8 cellular contexts compared by ENCODE assay signal in genomic region chr15:78739996-78740903, GRCh38.
DNase-seq lines count a peak whose midpoint lies in the region; ATAC-seq and TF ChIP-seq lines count a peak whose summit lies in the region.

No MANE protein-coding gene starts in this region.

- ATAC-seq in activated B cell treated with CpG ODN at 0.5 μM for 24 hours (ENCODE audit: low read depth) (peak; percentile 86), GM19023 (IDR thresholded peaks at IDR 0.05; ENCODE audit: unreplicated experiment) (no peak)

- DNase-seq in ACHN (peak; percentile 77), NCI-H1694 (lab: John Stamatoyannopoulos, UW) (peak; percentile 58), activated B cell treated with CpG ODN at 0.5 μM for 24 hours (no peak), fibroblast of mammary gland (ENCODE audit: low read depth) (peak; percentile 36), progenitor cell of endocrine pancreas (ENCODE audit: low spot score, unreplicated experiment) (no peak), midbrain (lab: John Stamatoyannopoulos, UW) (no peak)

- H3K4me3 ChIP-seq in fibroblast of mammary gland (ENCODE audit: control insufficient read depth, low read depth, low read length) = no peak overlapping the region

- CTCF ChIA-PET in activated B cell treated with CpG ODN at 0.5 μM for 24 hours (lab: Charles Lee) = no interaction called here

- H3K36me3 Mint-ChIP-seq in activated B cell treated with CpG ODN at 0.5 μM for 24 hours (ENCODE audit: low read depth) (no peaks in the 10 kb centered on the region), progenitor cell of endocrine pancreas (ENCODE audit: insufficient read depth) (no peaks in the 10 kb centered on the region)

- peaks cover 8% of the 10 kb centered on the region for H3K4me1 Mint-ChIP-seq in activated B cell treated with CpG ODN at 0.5 μM for 24 hours
- no peaks in the 10 kb centered on the region for H3K4me1 Mint-ChIP-seq in progenitor cell of endocrine pancreas (ENCODE audit: low read depth)

- H3K27me3 Mint-ChIP-seq in activated B cell treated with CpG ODN at 0.5 μM for 24 hours (peaks cover 3% of the 10 kb centered on the region), progenitor cell of endocrine pancreas (peaks cover 6% of the 10 kb centered on the region)

- intact Hi-C loops in activated B cell treated with CpG ODN at 0.5 μM for 24 hours (cut with micrococcal nuclease) = no loop called here

- in situ Hi-C loops in ACHN (cut with HindIII; ENCODE audit: low pct_ligation_motif_present, low pct_unique_long_range_greater_than_20kb, low sequenced_read_pairs) = no loop called here

- TF ChIP-seq CTCF in GM12873 (IDR thresholded peaks at IDR 0.05; ENCODE audit: insufficient read depth, low read depth, low read length, missing control alignments) = peak; percentile 86
- TF ChIP-seq CTCF in activated B cell treated with CpG ODN at 0.5 μM for 24 hours (IDR thresholded peaks at IDR 0.05) = no peak
- TF ChIP-seq CTCF in fibroblast of mammary gland (conservative IDR thresholded peaks at IDR 0.05; ENCODE audit: control insufficient read depth, insufficient read depth, low read depth, low read length) = peak; percentile 36
- TF ChIP-seq CTCF in progenitor cell of endocrine pancreas (IDR thresholded peaks at IDR 0.05; ENCODE audit: unreplicated experiment) = peak; percentile 43

- H3K4me3 Mint-ChIP-seq in activated B cell treated with CpG ODN at 0.5 μM for 24 hours = no peak overlapping the region
- no peak overlapping the region for H3K4me3 Mint-ChIP-seq in progenitor cell of endocrine pancreas (ENCODE audit: low read depth)

- POLR2A ChIA-PET in activated B cell treated with CpG ODN at 0.5 μM for 24 hours (lab: Charles Lee) = no interaction called here

- H3K9me3 Mint-ChIP-seq in activated B cell treated with CpG ODN at 0.5 μM for 24 hours (no peaks in the 10 kb centered on the region), progenitor cell of endocrine pancreas (ENCODE audit: low read depth) (no peaks in the 10 kb centered on the region)

- H3K27ac Mint-ChIP-seq in activated B cell treated with CpG ODN at 0.5 μM for 24 hours (no peak overlapping the region), progenitor cell of endocrine pancreas (no peak overlapping the region)

Comparison
In these comparisons a context has a peak if more than half of its experiments do, and no peak if none do; other contexts are left out.
1. DNase-seq: peak in ACHN (single experiment), NCI-H1694 (single experiment) and fibroblast of mammary gland (single experiment); none in activated B cell treated with CpG ODN at 0.5 μM for 24 hours (single experiment), progenitor cell of endocrine pancreas (single experiment) and midbrain (single experiment).